In the genomic region with DNA sequence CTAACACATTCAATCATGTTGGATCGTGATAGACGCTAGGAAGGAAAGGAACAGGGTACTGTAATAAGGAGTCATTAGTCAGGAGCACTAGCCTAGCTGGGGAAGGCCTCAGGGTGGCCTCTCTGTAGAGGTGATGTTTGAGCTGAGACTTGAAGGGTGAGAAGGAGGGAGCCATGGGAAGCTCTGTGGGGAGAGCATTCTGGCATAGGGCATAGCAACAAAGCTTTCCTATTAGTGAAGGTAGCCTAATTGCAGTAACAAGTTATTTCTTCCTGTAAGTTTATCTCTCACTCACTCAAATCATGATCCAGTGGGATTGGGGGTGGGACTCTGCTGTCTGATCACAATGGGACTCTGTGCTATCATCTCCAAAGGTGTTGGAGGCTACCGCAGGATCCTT, we compare ENCODE assay signal across 22 cellular contexts.
"Had no signal": no experiment of that assay in that cellular context is flagged by ENCODE, and none has a peak within 500 bp of the region (broad histone marks: within the 10 kb centered on the region; RNA-seq: fewer than 3 reads in every experiment).

No MANE protein-coding gene starts in this region.

- H3K27ac Mint-ChIP-seq: activated naive CD4-positive, alpha-beta T cell treated with anti-CD3 and anti-CD28 coated beads, Interleukin-2, amount 10 ng/mL, durations not matched to agents 7 days and 5 days; activated T-cell treated with anti-CD3 and anti-CD28 coated beads, Interleukin-2, amount 50 U/mL, for 72 hours; T-helper 17 cell had no signal

- H3K4me1 ChIP-seq: body of pancreas, psoas muscle, transverse colon had no signal

- H3K9me3 ChIP-seq: body of pancreas, left lung, ovary, psoas muscle, transverse colon had no signal

- ATAC-seq: activated T-cell treated with anti-CD3 and anti-CD28 coated beads, Interleukin-2, amount 50 U/mL, for 72 hours; body of pancreas; left lung; naive thymus-derived CD8-positive, alpha-beta T cell; psoas muscle; right cardiac atrium; T-helper 17 cell had no signal

- H3K27ac ChIP-seq: body of pancreas, cardiac muscle cell, ovary, psoas muscle had no signal

- H3K4me3 ChIP-seq: body of pancreas, cardiac muscle cell, left lung, lung, ovary, psoas muscle, transverse colon had no signal

- DNase-seq: activated CD4-positive, alpha-beta T cell treated with anti-CD3 and anti-CD28 coated beads for 4 hours; activated CD4-positive, alpha-beta T cell treated with anti-CD3 and anti-CD28 coated beads, Interleukin-2, amount 50 U/mL, for 48 hours; activated CD4-positive, CD25-positive, alpha-beta regulatory T cell; activated effector memory CD4-positive, alpha-beta T cell treated with anti-CD3 and anti-CD28 coated beads, Interleukin-2, amount 50 U/mL, for 16 hours; activated naive CD4-positive, alpha-beta T cell treated with anti-CD3 and anti-CD28 coated beads, Interleukin-2, amount 10 ng/mL, durations not matched to agents 7 days and 5 days; activated T-cell treated with anti-CD3 and anti-CD28 coated beads, Interleukin-2, amount 50 U/mL, for 72 hours; body of pancreas; effector CD4-positive, alpha-beta T cell; foreskin melanocyte; kidney glomerular epithelial cell; left lung; naive thymus-derived CD8-positive, alpha-beta T cell; ovary; psoas muscle; right cardiac atrium; stimulated activated CD4-positive, alpha-beta T cell treated with anti-CD3 and anti-CD28 coated beads, Interleukin-12 subunit alpha, Interleukin-12 subunit beta, amount 100 ng/mL, for 4 hours; T-helper 17 cell; transverse colon had no signal

- H3K9me3 Mint-ChIP-seq: activated naive CD4-positive, alpha-beta T cell treated with anti-CD3 and anti-CD28 coated beads, Interleukin-2, amount 10 ng/mL, durations not matched to agents 7 days and 5 days; activated T-cell treated with anti-CD3 and anti-CD28 coated beads, Interleukin-2, amount 50 U/mL, for 72 hours; naive thymus-derived CD8-positive, alpha-beta T cell had no signal

- H3K27me3 ChIP-seq: body of pancreas, cardiac muscle cell, left lung, ovary, transverse colon had no signal

- H3K36me3 Mint-ChIP-seq: activated naive CD4-positive, alpha-beta T cell treated with anti-CD3 and anti-CD28 coated beads, Interleukin-2, amount 10 ng/mL, durations not matched to agents 7 days and 5 days; naive thymus-derived CD8-positive, alpha-beta T cell had no signal

- H3K4me3 Mint-ChIP-seq: activated naive CD4-positive, alpha-beta T cell treated with anti-CD3 and anti-CD28 coated beads, Interleukin-2, amount 10 ng/mL, durations not matched to agents 7 days and 5 days; activated T-cell treated with anti-CD3 and anti-CD28 coated beads, Interleukin-2, amount 50 U/mL, for 72 hours; naive thymus-derived CD8-positive, alpha-beta T cell; T-helper 17 cell had no signal

- H3K36me3 ChIP-seq: cardiac muscle cell, ovary, transverse colon had no signal

- FAIRE-seq: endometrium, urothelium cell line had no signal
